ENCODE assay signal across 8 cellular contexts in genomic region chr10:93481931-93482834, GRCh38. TPM values are rescaled to one million over a fixed set of nuclear protein-coding genes. Genes with fewer than 3 reads are reported as not detected.
DNase-seq lines count a peak whose midpoint lies in the region; ATAC-seq and TF ChIP-seq lines count a peak whose summit lies in the region.

MYOF (minus strand) TSS chr10:93482334; CDS start chr10:93482194, 140 bp downstream.

- no peaks in the 10 kb centered on the region for H4K20me1 ChIP-seq in fibroblast of lung (ENCODE audit: control insufficient read depth, extremely low read depth, insufficient read depth, low read length)

- H3K27me3 ChIP-seq in NT2/D1 (ENCODE audit: insufficient read depth, insufficient read length) (no peaks in the 10 kb centered on the region), fibroblast of lung (ENCODE audit: control insufficient read depth, insufficient read depth, low read length) (no peaks in the 10 kb centered on the region), muscle layer of duodenum (ENCODE audit: low read depth, low read length) (no peaks in the 10 kb centered on the region)

- no peak within 1 kb of the TSS for H2AFZ ChIP-seq in fibroblast of lung (ENCODE audit: low read length)

- peaks cover 46% of the 10 kb centered on the region for H3K79me2 ChIP-seq in fibroblast of lung (ENCODE audit: control insufficient read depth, insufficient read depth, low read length)

- peak within 1 kb of the TSS; percentile 67 for H3K4me2 ChIP-seq in fibroblast of lung (ENCODE audit: extremely low read depth, insufficient read depth, low read length)

- H3K4me1 ChIP-seq in NT2/D1 (ENCODE audit: insufficient read depth, insufficient read length) = peaks cover 2% of the 10 kb centered on the region
- H3K4me1 ChIP-seq in fibroblast of lung (ENCODE audit: control insufficient read depth, extremely low read depth, insufficient read depth, low read length) = peaks cover 8% of the 10 kb centered on the region
- peaks cover 0 to 11% of the 10 kb centered on the region in 2 donors for H3K4me1 ChIP-seq in muscle layer of duodenum (ENCODE audit: control insufficient read depth in 1 of 2, insufficient read depth in 2 of 2, low read length in 2 of 2)

- H3K9me3 ChIP-seq in NT2/D1 (ENCODE audit: insufficient read depth, low read length) (no peaks in the 10 kb centered on the region), fibroblast of lung (ENCODE audit: control insufficient read depth, insufficient read depth, low read depth, low read length) (no peaks in the 10 kb centered on the region), muscle layer of duodenum (ENCODE audit: control insufficient read depth in 1 of 2, low read length in 2 of 2) (no peaks in the 10 kb centered on the region)

- TF ChIP-seq CTCF in fibroblast of lung (conservative IDR thresholded peaks at IDR 0.05 in 1 of 2, IDR thresholded peaks at IDR 0.05 in 1 of 2; ENCODE audit: low read depth in 1 of 2, low read length in 2 of 2) = peak; percentile 55 to 64

- H3K4me3 ChIP-seq in NT2/D1 (ENCODE audit: insufficient read length, low read depth) = peak within 1 kb of the TSS; percentile 51
- peak within 1 kb of the TSS; percentile 65 to 99 (median 80) for H3K4me3 ChIP-seq in fibroblast of lung (replicated peaks in 1 of 4; ENCODE audit: control extremely low read depth in 1 of 4, insufficient read depth in 1 of 4, low read depth in 3 of 4, low read length in 4 of 4)
- H3K4me3 ChIP-seq in muscle layer of duodenum (ENCODE audit: low read depth in 1 of 2, low read length in 2 of 2) = peak within 1 kb of the TSS; percentile 80 to 96

- ATAC-seq in GM19043 (IDR thresholded peaks at IDR 0.05; ENCODE audit: low read depth, unreplicated experiment) (peak; percentile 84), HG03469 (IDR thresholded peaks at IDR 0.05; ENCODE audit: unreplicated experiment) (peak; percentile 71)

- H3K36me3 ChIP-seq in NT2/D1 (ENCODE audit: insufficient read depth, insufficient read length, low read length) = peaks cover 10% of the 10 kb centered on the region
- H3K36me3 ChIP-seq in fibroblast of lung (ENCODE audit: control insufficient read depth, insufficient read depth, low read length) = peaks cover 4% of the 10 kb centered on the region
- H3K36me3 ChIP-seq in muscle layer of duodenum (ENCODE audit: control insufficient read depth in 1 of 2, insufficient read depth in 2 of 2, low read length in 2 of 2) = peaks cover 0 to 13% of the 10 kb centered on the region in 2 donors

- H3K9ac ChIP-seq in NT2/D1 (ENCODE audit: insufficient read length, low read depth) (peak within 1 kb of the TSS; percentile 66), fibroblast of lung (ENCODE audit: insufficient read depth, low read length) (peak within 1 kb of the TSS; percentile 68)

- peak; percentile 87 for DNase-seq in CD1c-positive myeloid dendritic cell (ENCODE audit: extremely low spot score)
- no peak for DNase-seq in NT2/D1 (ENCODE audit: low read depth, low spot score)
- peak; percentile 58 to 62 for DNase-seq in activated T-cell treated with anti-CD3 and anti-CD28 coated beads, Interleukin-2, amount 50 U/mL, for 48 hours
- peak; percentile 86 to 93 for DNase-seq in fibroblast of lung (ENCODE audit: low read depth in 2 of 2)

- H3K27ac ChIP-seq in fibroblast of lung (ENCODE audit: insufficient read depth, low read length) = peak within 1 kb of the TSS; percentile 90
- peak within 1 kb of the TSS; percentile 98 for H3K27ac ChIP-seq in muscle layer of duodenum (ENCODE audit: low read length)
- peak within 1 kb of the TSS; percentile 61 for H3K27ac ChIP-seq in temporal lobe (ENCODE audit: low read depth, low read length)

RNA-seq across cellular contexts. Expression of gene MYOF, which starts in this region (rescaled TPM):
- 161 and 298 TPM in 2 replicates for total RNA-seq in fibroblast of lung
- 215 and 314 TPM in 2 replicates for polyA plus RNA-seq in fibroblast of lung
- polyA plus RNA-seq in fibroblast of lung (2012) = 184 and 340 TPM in 2 replicates
- 121 and 188 TPM in 2 replicates for polyA minus RNA-seq in fibroblast of lung (ENCODE audit: low replicate concordance)
- 4.7 TPM for total RNA-seq in temporal lobe

Comparison
In these comparisons a context has a peak if more than half of its experiments do, and no peak if none do; other contexts are left out.
1. RNA of gene MYOF (total RNA-seq): 161 to 298 TPM in fibroblast of lung; 4.7 TPM in temporal lobe (single experiment); every median in the first group is over 10 times any median in the second.
2. Peak in every context shown above with its lines, with median percentiles within 50 percentile points of each other: H3K4me3 ChIP-seq and H3K27ac ChIP-seq.